In genomic region chr5:14213813-14214585, GRCh38 we compare ENCODE assay signal across 2 cellular contexts.
TF ChIP-seq lines count a peak whose summit lies in the region.

No MANE protein-coding gene starts in this region.

TF ChIP-seq in neural cell, 6 proteins besides CTCF, POLR2A, EP300 and RAD21 (continued from another document):
- TF ChIP-seq EZH2 (IDR thresholded peaks at IDR 0.05; ENCODE audit: borderline replicate concordance, insufficient read depth, low read length, poor library complexity, severe bottlenecking) (no peak), TAF1 (IDR thresholded peaks at IDR 0.05; ENCODE audit: low read depth) (no peak)

TF ChIP-seq in SK-N-SH, 30 proteins besides CTCF, POLR2A, EP300 and RAD21 (continued from another document):
- no peak for TF ChIP-seq SIN3A (IDR thresholded peaks at IDR 0.05; ENCODE audit: borderline replicate concordance, low read depth, low read length)
- TF ChIP-seq GABPA (IDR thresholded peaks at IDR 0.05; ENCODE audit: low read depth): no peak
